ENCODE assay signal across 8 cellular contexts in genomic region chr7:134645935-134646334, GRCh38. TPM values are rescaled to one million over a fixed set of nuclear protein-coding genes. Genes with fewer than 3 reads are reported as not detected.
DNase-seq lines count a peak whose midpoint lies in the region; ATAC-seq and TF ChIP-seq lines count a peak whose summit lies in the region.

No MANE protein-coding gene starts in this region.

- no peaks in the 10 kb centered on the region for H3K9me2 ChIP-seq in PC-3 (replicated peaks; ENCODE audit: low read length)

- peaks cover 11% of the 10 kb centered on the region; the same call in 1 of the 2 replicates for H3K79me2 ChIP-seq in PC-3 (ENCODE audit: low read length)

- no peak for ATAC-seq in PC-3
- ATAC-seq in T-helper 17 cell: no peak

- peak overlapping the region; percentile 89 for H3K9ac ChIP-seq in PC-3 (ENCODE audit: low read length)

- intact Hi-C loops in PC-3 (cut with micrococcal nuclease): loop anchor here (1.0 to 10.0 kb wide), 4 partner anchors 32 to 529 kb away; partner anchors contain the start of genes CALD1 and CYREN

- no peaks in the 10 kb centered on the region for H3K9me3 ChIP-seq in PC-3 (ENCODE audit: low read length)
- H3K9me3 ChIP-seq in T-helper 17 cell (ENCODE audit: control insufficient read depth, low read length, poor library complexity, severe bottlenecking): no peaks in the 10 kb centered on the region

- TSS peak; percentile 95 for BruUV-seq in PC-3 (replicated peaks; lab: Mats Ljungman, UMichigan)

- no peaks in the 10 kb centered on the region for H3F3A ChIP-seq in PC-3 (ENCODE audit: low read length, unreplicated experiment)

- no peaks in the 10 kb centered on the region for H3K36me3 ChIP-seq in PC-3 (ENCODE audit: low read depth, low read length)

- H3K4me3 ChIP-seq in PC-3 (ENCODE audit: low read length) (peak overlapping the region; percentile 95), skeletal muscle cell (ENCODE audit: low read depth, low read length) (peak overlapping the region; percentile 91)

- H3K4me2 ChIP-seq in PC-3 (ENCODE audit: low read length): peak overlapping the region; percentile 91

- H4K20me1 ChIP-seq in PC-3 (ENCODE audit: low read length): no peaks in the 10 kb centered on the region

- no peaks in the 10 kb centered on the region for H3K27me3 ChIP-seq in PC-3 (ENCODE audit: low read length)

- no peaks in the 10 kb centered on the region for H3K27me3 Mint-ChIP-seq in T-helper 17 cell

- no peak overlapping the region for H3K4me3 Mint-ChIP-seq in T-helper 17 cell

- H3K4me1 Mint-ChIP-seq in T-helper 17 cell: peaks cover 20% of the 10 kb centered on the region

- H3K36me3 Mint-ChIP-seq in T-helper 17 cell (ENCODE audit: low read depth): peaks cover 2% of the 10 kb centered on the region

- POLR2A ChIA-PET in PC-3 (lab: Charles Lee; ENCODE audit: unreplicated experiment): interaction anchor here (0.5 to 0.7 kb wide), 6 partner anchors 15 to 139 kb away, joined by 3 to 5 read pairs (median 3); no protein-coding TSS in a partner anchor

- H3K27ac ChIP-seq in PC-3 (ENCODE audit: low read length): peak overlapping the region; percentile 34

- H3K27ac Mint-ChIP-seq in T-helper 17 cell: no peak overlapping the region

- peaks cover 10% of the 10 kb centered on the region for H3K4me1 ChIP-seq in PC-3 (ENCODE audit: insufficient read depth, low read length)

- CTCF ChIA-PET in PC-3 (lab: Charles Lee): interaction anchor here (0.7 to 1.0 kb wide), 2 partner anchors 10 to 44 kb away, joined by 3 read pairs; no protein-coding TSS in a partner anchor

- DNase-seq in GM04504 (ENCODE audit: low read depth) (peak; percentile 13), PC-3 (peak; percentile 12), fibroblast of peridontal ligament (ENCODE audit: extremely low read depth) (peak; percentile 53), skeletal muscle cell (ENCODE audit: low read depth) (no peak), hepatic stellate cell (ENCODE audit: low spot score) (no peak), T-helper 17 cell (no peak), NCI-H2196 (lab: John Stamatoyannopoulos, UW; ENCODE audit: unreplicated experiment) (no peak), GM19240 (ENCODE audit: insufficient read length, low spot score) (no peak)

- TF ChIP-seq CTCF in PC-3 (conservative IDR thresholded peaks at IDR 0.05; ENCODE audit: low read depth, low read length): no peak

- peak overlapping the region; percentile 80 for H2AFZ ChIP-seq in PC-3 (ENCODE audit: low read length)

RNA-seq across cellular contexts. Expression of gene BPGM, which starts 0.7 kb away (rescaled TPM):
- 9.6 and 14.6 TPM in 2 replicates for total RNA-seq in PC-3 (2014; rRNA removed)
- 10 to 100 TPM in 1 of 2 donors, 1 to 10 TPM in 1; 9.9 to 13.7 TPM for total RNA-seq in T-helper 17 cell

Comparison
In these comparisons a context has a peak if more than half of its experiments do, and no peak if none do; other contexts are left out.
1. DNase-seq: peak in GM04504 (single experiment), PC-3 (single experiment) and fibroblast of peridontal ligament (single experiment); none in skeletal muscle cell (single experiment), hepatic stellate cell (single experiment), T-helper 17 cell (0 of 3), NCI-H2196 (single experiment) and GM19240 (single experiment).